ENCODE assay signal across 8 cellular contexts in genomic region chr15:77070500-77071337, GRCh38. TPM values are rescaled to one million over a fixed set of nuclear protein-coding genes. Genes with fewer than 3 reads are reported as not detected.
DNase-seq lines count a peak whose midpoint lies in the region; ATAC-seq, FAIRE-seq and TF ChIP-seq lines count a peak whose summit lies in the region.

Gene TSPAN3 (minus strand): TSS chr15:77071109. CDS start chr15:77070954, 155 bp downstream.

- H3K27ac Mint-ChIP-seq in activated T-cell treated with anti-CD3 and anti-CD28 coated beads, Interleukin-2, amount 50 U/mL, for 72 hours: no peak within 1 kb of the TSS

- intact Hi-C loops in esophagus muscularis mucosa (cut with DNase I): no loop called here

- peak within 1 kb of the TSS; percentile 84 for H3K9ac ChIP-seq in DND-41 (ENCODE audit: low read depth, low read length)
- peak within 1 kb of the TSS; percentile 83 for H3K9ac ChIP-seq in GM23248
- peak within 1 kb of the TSS; percentile 78 for H3K9ac ChIP-seq in Karpas-422 (ENCODE audit: low read length)

- H3K27ac ChIP-seq in DND-41 (ENCODE audit: low read length) (peak within 1 kb of the TSS; percentile 75), GM23248 (peak within 1 kb of the TSS; percentile 69), Karpas-422 (ENCODE audit: low read length) (peak within 1 kb of the TSS; percentile 75), esophagus muscularis mucosa (replicated peaks in 1 of 4) (peak within 1 kb of the TSS; percentile 87 to 95 (median 94)), muscle layer of duodenum (ENCODE audit: low read length) (peak within 1 kb of the TSS; percentile 89)

- DNase-seq in DND-41: peak; percentile 92
- DNase-seq in GM23248: peak; percentile 97
- peak; percentile 98 for DNase-seq in Karpas-422
- peak; percentile 79 for DNase-seq in RCC 7860 (ENCODE audit: low spot score)
- DNase-seq in activated T-cell treated with anti-CD3 and anti-CD28 coated beads, Interleukin-2, amount 50 U/mL, for 72 hours: peak; percentile 94 to 96
- no peak for DNase-seq in esophagus muscularis mucosa (ENCODE audit: extremely low spot score)
- peak; percentile 80 for DNase-seq in stimulated activated CD8-positive, alpha-beta memory T cell treated with anti-CD3 and anti-CD28 coated beads, Interleukin-7, amount 100 ng/mL, for 24 hours (ENCODE audit: low read depth)

- H3K4me3 Mint-ChIP-seq in activated T-cell treated with anti-CD3 and anti-CD28 coated beads, Interleukin-2, amount 50 U/mL, for 72 hours: peak within 1 kb of the TSS; percentile 88 to 89

- H3K9me2 ChIP-seq in GM23248 (ENCODE audit: insufficient read depth) (no peaks in the 10 kb centered on the region), Karpas-422 (replicated peaks; ENCODE audit: insufficient read depth, low read length) (no peaks in the 10 kb centered on the region)

- ATAC-seq in DND-41 (ENCODE audit: insufficient read depth, low read depth): peak; percentile 99
- peak; percentile 98 to 99 for ATAC-seq in activated T-cell treated with anti-CD3 and anti-CD28 coated beads, Interleukin-2, amount 50 U/mL, for 72 hours (replicated peaks in 1 of 2)

- peaks cover 11% of the 10 kb centered on the region for H3F3A ChIP-seq in GM23248 (ENCODE audit: insufficient read depth)

- in situ Hi-C loops in GM23248 (cut with MboI): no loop called here

- peaks cover 41% of the 10 kb centered on the region for H3K4me1 Mint-ChIP-seq in activated T-cell treated with anti-CD3 and anti-CD28 coated beads, Interleukin-2, amount 50 U/mL, for 72 hours (ENCODE audit: low read depth)

- H3K36me3 ChIP-seq in DND-41 (ENCODE audit: insufficient read depth, low read length) (no peaks in the 10 kb centered on the region), GM23248 (ENCODE audit: low read depth) (no peaks in the 10 kb centered on the region), Karpas-422 (ENCODE audit: insufficient read depth, low read length) (0 out of 2 replicates have a peak, but pooled peaks cover 8% of the 10 kb centered on the region), esophagus muscularis mucosa (no peaks in the 10 kb centered on the region), muscle layer of duodenum (ENCODE audit: control insufficient read depth in 1 of 2, insufficient read depth in 2 of 2, low read length in 2 of 2) (no peaks in the 10 kb centered on the region)

- H2AFZ ChIP-seq in DND-41 (ENCODE audit: low read depth, low read length) (peak within 1 kb of the TSS; percentile 84), GM23248 (peak within 1 kb of the TSS; percentile 75), Karpas-422 (ENCODE audit: low read length) (peak within 1 kb of the TSS; percentile 66; the same call in 1 of the 2 replicates)

- WGBS in GM23248 (ENCODE audit: low coverage in 1 of 2, low lambda C conversion rate in 2 of 2, missing lambda C conversion rate in 2 of 2), 2 experiments: 0 to 1% methylated on average over 52 to 62 of the region's 97 CpGs
- under 1% methylated on average over 60 of the region's 97 CpGs for WGBS in esophagus muscularis mucosa

- H4K20me1 ChIP-seq in DND-41 (ENCODE audit: insufficient read depth, low read length) (peaks cover 21% of the 10 kb centered on the region), GM23248 (ENCODE audit: insufficient read depth) (peaks cover 5% of the 10 kb centered on the region; the same call in 1 of the 2 replicates), Karpas-422 (ENCODE audit: insufficient read depth, low read depth, low read length) (peaks cover 7% of the 10 kb centered on the region; the same call in 1 of the 2 replicates)

- H3K9me3 ChIP-seq in DND-41 (ENCODE audit: insufficient read depth, low read length, severe bottlenecking) (no peaks in the 10 kb centered on the region), GM23248 (ENCODE audit: low read depth) (no peaks in the 10 kb centered on the region), Karpas-422 (ENCODE audit: low read length) (no peaks in the 10 kb centered on the region), esophagus muscularis mucosa (no peaks in the 10 kb centered on the region), muscle layer of duodenum (ENCODE audit: control insufficient read depth in 1 of 2, low read length in 2 of 2) (no peaks in the 10 kb centered on the region)

- H3K27me3 ChIP-seq in DND-41 (ENCODE audit: insufficient read depth, low read length, poor library complexity): no peaks in the 10 kb centered on the region
- no peaks in the 10 kb centered on the region for H3K27me3 ChIP-seq in GM23248 (replicated peaks; ENCODE audit: insufficient read depth)
- no peaks in the 10 kb centered on the region for H3K27me3 ChIP-seq in Karpas-422 (ENCODE audit: low read length)
- H3K27me3 ChIP-seq in esophagus muscularis mucosa: no peaks in the 10 kb centered on the region
- H3K27me3 ChIP-seq in muscle layer of duodenum (ENCODE audit: low read depth, low read length): no peaks in the 10 kb centered on the region

- TF ChIP-seq CTCF in DND-41 (IDR thresholded peaks at IDR 0.05; ENCODE audit: borderline replicate concordance, extremely low read depth, low read length, poor library complexity, severe bottlenecking) (no peak), esophagus muscularis mucosa (IDR thresholded peaks at IDR 0.05) (no peak)

- TF ChIP-seq POLR2A in esophagus muscularis mucosa (IDR thresholded peaks at IDR 0.05; ENCODE audit: low read depth): peak; percentile 58

- H3K36me3 Mint-ChIP-seq in activated T-cell treated with anti-CD3 and anti-CD28 coated beads, Interleukin-2, amount 50 U/mL, for 72 hours (ENCODE audit: insufficient read depth in 2 of 2): peaks cover 0 to 1% of the 10 kb centered on the region in 2 donors

- H3K9me3 Mint-ChIP-seq in activated T-cell treated with anti-CD3 and anti-CD28 coated beads, Interleukin-2, amount 50 U/mL, for 72 hours: no peaks in the 10 kb centered on the region

- no peak for TF ChIP-seq EP300 in esophagus muscularis mucosa (IDR thresholded peaks at IDR 0.05)

- H3K79me2 ChIP-seq in DND-41 (ENCODE audit: insufficient read depth, low read length) (peaks cover 48% of the 10 kb centered on the region), GM23248 (ENCODE audit: insufficient read depth) (peaks cover 46% of the 10 kb centered on the region), Karpas-422 (ENCODE audit: low read length) (peaks cover 48% of the 10 kb centered on the region)

- H3K4me2 ChIP-seq in DND-41 (ENCODE audit: insufficient read depth, low read length) (peak within 1 kb of the TSS; percentile 73), GM23248 (ENCODE audit: unreplicated experiment) (peak within 1 kb of the TSS; percentile 89), Karpas-422 (ENCODE audit: low read depth, low read length, poor library complexity, severe bottlenecking) (peak within 1 kb of the TSS; percentile 89)

- H3K4me1 ChIP-seq in DND-41 (ENCODE audit: insufficient read depth, low read length) (peaks cover 28% of the 10 kb centered on the region), GM23248 (ENCODE audit: insufficient read depth) (peaks cover 21% of the 10 kb centered on the region), Karpas-422 (ENCODE audit: low read length) (peaks cover 38% of the 10 kb centered on the region), esophagus muscularis mucosa (peaks cover 27 to 45% (median 40%) of the 10 kb centered on the region in 4 donors), muscle layer of duodenum (ENCODE audit: control insufficient read depth in 1 of 2, insufficient read depth in 2 of 2, low read length in 2 of 2) (peaks cover 14 to 20% of the 10 kb centered on the region in 2 donors)

- peak within 1 kb of the TSS; percentile 79 to 86 for H3K4me3 ChIP-seq in DND-41 (ENCODE audit: low read depth in 1 of 2, low read length in 2 of 2)
- H3K4me3 ChIP-seq in GM23248: peak within 1 kb of the TSS; percentile 95
- peak within 1 kb of the TSS; percentile 74 for H3K4me3 ChIP-seq in Karpas-422 (ENCODE audit: low read length)
- peak within 1 kb of the TSS; percentile 71 to 92 (median 90) for H3K4me3 ChIP-seq in esophagus muscularis mucosa
- peak within 1 kb of the TSS; percentile 80 to 81 for H3K4me3 ChIP-seq in muscle layer of duodenum (ENCODE audit: low read depth in 1 of 2, low read length in 2 of 2)

- FAIRE-seq in RCC 7860 (lab: Jason Lieb, UNC): no peak

- H3K27me3 Mint-ChIP-seq in activated T-cell treated with anti-CD3 and anti-CD28 coated beads, Interleukin-2, amount 50 U/mL, for 72 hours (ENCODE audit: low read depth): no peaks in the 10 kb centered on the region

RNA-seq across cellular contexts. Expression of gene TSPAN3, which starts in this region (rescaled TPM):
- total RNA-seq in GM23248 (2014; rRNA removed; shearing (Covaris generic)): 321 and 332 TPM in 2 replicates
- 307 and 320 TPM in 2 replicates for polyA plus RNA-seq in GM23248 (2016; fragmentation: Nextera tagmentation; extraction: Ambion mirVana)
- total RNA-seq in Karpas-422 (2014; rRNA removed; shearing (Covaris generic); ENCODE audit: low replicate concordance): 163 and 205 TPM in 2 replicates
- total RNA-seq in activated T-cell treated with anti-CD3 and anti-CD28 coated beads, Interleukin-2, amount 50 U/mL, for 72 hours: 10 to 100 TPM; 30.4 to 36.4 TPM
- total RNA-seq in esophagus muscularis mucosa: 100 to 1,000 TPM in 3 of 4 donors, 10 to 100 TPM in 1; 92.2 to 165 (median 131) TPM
